Comparison of ENCODE assay signal across 13 cellular contexts in genomic region chr1:66375125-66375524, GRCh38.
DNase-seq lines count a peak whose midpoint lies in the region; ATAC-seq, FAIRE-seq and TF ChIP-seq lines count a peak whose summit lies in the region.
"Had no signal": no experiment of that assay in that cellular context is flagged by ENCODE, and none has a peak within 500 bp of the region (broad histone marks: within the 10 kb centered on the region; RNA-seq: fewer than 3 reads in every experiment).

No MANE protein-coding gene starts in this region.

- H3K4me3 ChIP-seq in BLaER1 (no peak overlapping the region), left lung (no peak overlapping the region)
- H3K4me3 ChIP-seq: cardiac muscle cell, gastroesophageal sphincter had no signal

- H3K36me3 ChIP-seq in BLaER1 (no peaks in the 10 kb centered on the region), left lung (peaks cover 0 to 27% of the 10 kb centered on the region in 2 donors)
- H3K36me3 ChIP-seq: cardiac muscle cell had no signal

- peak overlapping the region; percentile 76 for H3K27ac ChIP-seq in BLaER1
- peak overlapping the region in 1 of 2 donors; percentile 88 for H3K27ac ChIP-seq in left lung
- H3K27ac ChIP-seq: cardiac muscle cell had no signal

- peaks cover 37% of the 10 kb centered on the region for H3K36me3 Mint-ChIP-seq in T-helper 2 cell treated with Interferon-gamma antibody and Interleukin-4, amounts not matched to agents 5 μg/mL and 100 μg/mL, for 36 hours (ENCODE audit: low read depth)

- no peak overlapping the region for H3K9ac ChIP-seq in BLaER1

- peaks cover 51% of the 10 kb centered on the region for H3K4me1 Mint-ChIP-seq in T-helper 2 cell treated with Interferon-gamma antibody and Interleukin-4, amounts not matched to agents 5 μg/mL and 100 μg/mL, for 36 hours (ENCODE audit: low read depth)

- H3K27ac Mint-ChIP-seq in T-helper 2 cell treated with Interferon-gamma antibody and Interleukin-4, amounts not matched to agents 5 μg/mL and 100 μg/mL, for 36 hours: peak overlapping the region; percentile 92

- ATAC-seq in left lung: peak; percentile 10
- ATAC-seq in sciatic nerve: no peak
- ATAC-seq: gastroesophageal sphincter had no signal

- H3K27me3 ChIP-seq in BLaER1: no peaks in the 10 kb centered on the region
- no peaks in the 10 kb centered on the region for H3K27me3 ChIP-seq in left lung
- H3K27me3 ChIP-seq: cardiac muscle cell, gastroesophageal sphincter had no signal

- peak; percentile 81 for FAIRE-seq in GM12891 (lab: Jason Lieb, UNC)
- FAIRE-seq: D721Med had no signal

- DNase-seq in GM12891 (ENCODE audit: insufficient read length, low spot score) (no peak), left lung (no peak), sciatic nerve (ENCODE audit: low spot score) (no peak), NCI-H446 treated with DMSO at 0.1 percent for 48 hours (lab: John Stamatoyannopoulos, UW) (no peak), globus pallidus (ENCODE audit: low spot score) (no peak)
- DNase-seq in T-helper 2 cell treated with Interferon-gamma antibody and Interleukin-4, amounts not matched to agents 5 μg/mL and 100 μg/mL, for 36 hours (ENCODE audit: low spot score): no peak
- no peak for DNase-seq in stimulated activated CD4-positive, alpha-beta T cell treated with anti-CD3 and anti-CD28 coated beads, Interleukin-2, amount 100 ng/mL, for 48 hours
- DNase-seq: NCI-H1417, RPMI8226 had no signal

- H3K9me3 ChIP-seq in BLaER1 (no peaks in the 10 kb centered on the region), left lung (no peaks in the 10 kb centered on the region)
- H3K9me3 ChIP-seq: gastroesophageal sphincter had no signal

- no peaks in the 10 kb centered on the region for H3K9me3 Mint-ChIP-seq in T-helper 2 cell treated with Interferon-gamma antibody and Interleukin-4, amounts not matched to agents 5 μg/mL and 100 μg/mL, for 36 hours

- peak; percentile 8; the same call in 1 of the 2 replicates for TF ChIP-seq POLR2A in GM12891 (IDR thresholded peaks at IDR 0.05; ENCODE audit: low read depth, low read length)

- H3K27me3 Mint-ChIP-seq in T-helper 2 cell treated with Interferon-gamma antibody and Interleukin-4, amounts not matched to agents 5 μg/mL and 100 μg/mL, for 36 hours (ENCODE audit: low read depth): peaks cover 3% of the 10 kb centered on the region

- TF ChIP-seq CTCF in left lung (IDR thresholded peaks at IDR 0.05): no peak

- no peaks in the 10 kb centered on the region for H4K20me1 ChIP-seq in BLaER1

- intact Hi-C loops in left lung (cut with DNase I): no loop called here
- intact Hi-C loops in sciatic nerve (cut with DNase I): no loop called here

- peak overlapping the region; percentile 74 for H3K4me2 ChIP-seq in BLaER1

- H3K4me3 Mint-ChIP-seq in T-helper 2 cell treated with Interferon-gamma antibody and Interleukin-4, amounts not matched to agents 5 μg/mL and 100 μg/mL, for 36 hours: no peak overlapping the region

- H3K4me1 ChIP-seq in BLaER1 (peaks cover 64% of the 10 kb centered on the region), left lung (peaks cover 0 to 66% of the 10 kb centered on the region in 2 donors)

TF ChIP-seq in GM12891, 5 proteins besides CTCF, POLR2A, EP300 and RAD21:
- TF ChIP-seq TAF1 (IDR thresholded peaks at IDR 0.05; ENCODE audit: low read depth, low read length) (no peak), SPI1 (IDR thresholded peaks at IDR 0.05; ENCODE audit: low read depth, low read length) (no peak), POLR2AphosphoS5 (IDR thresholded peaks at IDR 0.05; ENCODE audit: low read depth, low read length) (peak; percentile 52; the same call in 1 of the 2 replicates), PAX5 (IDR thresholded peaks at IDR 0.05; ENCODE audit: insufficient read depth, low read length, severe bottlenecking) (no peak)
TF ChIP-seq in GM12891: peak in this region for 1.
